ENCODE assay signal across 9 cellular contexts in the genomic region with DNA sequence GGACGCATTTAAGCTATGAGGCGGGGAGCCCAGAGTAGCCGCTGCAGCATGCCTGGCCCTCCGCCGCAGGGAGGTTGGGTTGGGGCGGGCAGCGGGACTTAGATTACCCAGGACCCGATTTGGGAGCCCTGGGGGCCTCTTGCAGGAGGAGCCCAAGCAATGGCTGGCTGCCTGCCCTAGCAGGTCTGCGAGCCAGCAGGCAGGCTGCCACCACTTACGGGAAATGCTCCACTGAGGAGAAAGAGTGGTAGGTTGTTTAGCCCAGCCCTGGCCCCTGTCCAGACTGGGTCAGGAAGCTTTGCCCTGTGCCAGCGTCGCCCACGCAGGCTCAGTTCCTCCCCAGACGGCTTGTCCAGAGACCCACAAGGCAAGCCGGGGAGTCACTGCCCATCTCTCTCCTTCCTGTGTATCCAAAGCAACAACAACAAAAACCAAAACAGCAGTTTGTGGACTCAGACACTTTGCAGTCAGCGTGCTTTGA. TPM values are rescaled to one million over a fixed set of nuclear protein-coding genes. Genes with fewer than 3 reads are reported as not detected.
A peak's percentile ranks its signal among the peaks of the same experiment; 100 is the strongest.
DNase-seq lines count a peak whose midpoint lies in the region; ATAC-seq and TF ChIP-seq lines count a peak whose summit lies in the region.
"Had no signal": no experiment of that assay in that cellular context is flagged by ENCODE, and none has a peak within 500 bp of the region (broad histone marks: within the 10 kb centered on the region; RNA-seq: fewer than 3 reads in every experiment).

No MANE protein-coding gene starts in this region.

- peak overlapping the region; percentile 49 for H3K27ac Mint-ChIP-seq in memory B cell
- H3K27ac Mint-ChIP-seq: T-cell had no signal

- TF ChIP-seq CTCF in transverse colon (IDR thresholded peaks at IDR 0.05), result no peak

- H3K4me3 ChIP-seq in transverse colon, result peak overlapping the region in 1 of 4 donors; percentile 13

- TF ChIP-seq POLR2A in transverse colon (IDR thresholded peaks at IDR 0.05), result no peak

- ATAC-seq in memory B cell (ENCODE audit: low read depth) (no peak), GM21786 (IDR thresholded peaks at IDR 0.05; ENCODE audit: unreplicated experiment) (no peak)
- ATAC-seq: T-cell had no signal

- peaks cover 14% of the 10 kb centered on the region for H3K4me1 Mint-ChIP-seq in memory B cell
- H3K4me1 Mint-ChIP-seq: T-cell had no signal

- H3K36me3 Mint-ChIP-seq in memory B cell, result no peaks in the 10 kb centered on the region
- H3K36me3 Mint-ChIP-seq: T-cell had no signal

- intact Hi-C loops in transverse colon (cut with DNase I; ENCODE audit: low total_unique reads), result loop anchor here (10.0 kb wide), 1 partner anchor 96 kb away; no protein-coding TSS in a partner anchor

- TF ChIP-seq EP300 in transverse colon (IDR thresholded peaks at IDR 0.05; ENCODE audit: low read depth), result peak; percentile 22

- no peaks in the 10 kb centered on the region for H3K27me3 Mint-ChIP-seq in memory B cell
- H3K27me3 Mint-ChIP-seq: T-cell had no signal

- H3K27ac ChIP-seq in transverse colon, result peak overlapping the region; percentile 77 to 93 (median 84)

- H3K36me3 ChIP-seq in transverse colon, result no peaks in the 10 kb centered on the region

- H3K27me3 ChIP-seq in transverse colon, result no peaks in the 10 kb centered on the region

- H3K9me3 Mint-ChIP-seq in memory B cell, result no peaks in the 10 kb centered on the region
- H3K9me3 Mint-ChIP-seq: T-cell had no signal

- peaks cover 13 to 38% (median 21%) of the 10 kb centered on the region in 4 donors for H3K4me1 ChIP-seq in transverse colon

- in situ Hi-C loops in transverse colon (cut with MboI; ENCODE audit: low pct_ligation_motif_present in 1 of 4, low pct_unique_long_range_greater_than_20kb in 1 of 4, low sequenced_read_pairs in 3 of 4), result no loop called here

- 16% methylated on average over 16 of the region's 16 CpGs; no CpG with 5 or more reads in 1 of the 2 donors for WGBS in transverse colon (ENCODE audit: low coverage in 1 of 2), 2 donors

- peak; percentile 74 for DNase-seq in AG08396 (ENCODE audit: low spot score)
- peak; percentile 94 for DNase-seq in NCI-H2196 (lab: John Stamatoyannopoulos, UW; ENCODE audit: unreplicated experiment)
- DNase-seq in dermis microvascular lymphatic vessel endothelial cell (ENCODE audit: low read depth in 2 of 2), result peak; percentile 48 to 84
- DNase-seq in memory B cell (ENCODE audit: low spot score in 2 of 2), result no peak
- DNase-seq in transverse colon, result peak; percentile 86
- DNase-seq in OCI-M2 (lab: John Stamatoyannopoulos, UW; ENCODE audit: unreplicated experiment), result no peak
- DNase-seq in activated T-cell treated with anti-CD3 and anti-CD28 coated beads, Interleukin-2, amount 50 U/mL, for 1 hour, result no peak

- no peaks in the 10 kb centered on the region for H3K9me3 ChIP-seq in transverse colon

- H3K4me3 Mint-ChIP-seq in memory B cell, result no peak overlapping the region
- H3K4me3 Mint-ChIP-seq: T-cell had no signal

RNA-seq across cellular contexts. Expression of gene TVP23A, which starts 10.3 kb away (rescaled TPM):
- total RNA-seq in dermis microvascular lymphatic vessel endothelial cell, result not detected in 2 replicates
- under 1 TPM in 2 of 4 donors, not detected in 2; 0.14 to 0.16 TPM for total RNA-seq in transverse colon

RNA-seq across cellular contexts. Expression of gene CIITA, which starts 48.1 kb away (rescaled TPM):
- total RNA-seq in dermis microvascular lymphatic vessel endothelial cell, result under 0.01 and 0.13 TPM in 2 replicates
- total RNA-seq in transverse colon, result 10 to 100 TPM in 2 of 4 donors, 1 to 10 TPM in 2; 1.2 to 26.9 (median 13.9) TPM

Comparison
In these comparisons a context has a peak if more than half of its experiments do, and no peak if none do; other contexts are left out.
1. DNase-seq: peak in AG08396 (single experiment), NCI-H2196 (single experiment), dermis microvascular lymphatic vessel endothelial cell (2 of 2) and transverse colon (single experiment); none in memory B cell (0 of 2), OCI-M2 (single experiment) and activated T-cell treated with anti-CD3 and anti-CD28 coated beads, Interleukin-2, amount 50 U/mL, for 1 hour (single experiment).